2 cellular contexts compared by ENCODE assay signal in genomic region chr12:106417926-106418910, GRCh38.
A peak's percentile ranks its signal among the peaks of the same experiment; 100 is the strongest.
TF ChIP-seq lines count a peak whose summit lies in the region.

No MANE protein-coding gene starts in this region.

TF ChIP-seq in SK-N-SH, 30 proteins besides CTCF, POLR2A, EP300 and RAD21 (continued from another document and continues in another):
- no peak for TF ChIP-seq ZBTB33 (IDR thresholded peaks at IDR 0.05; ENCODE audit: borderline replicate concordance, low read depth)
- TF ChIP-seq FOXM1 (IDR thresholded peaks at IDR 0.05; ENCODE audit: low read depth), result no peak
- no peak for TF ChIP-seq RCOR1 (IDR thresholded peaks at IDR 0.05; ENCODE audit: low read length)
- no peak for TF ChIP-seq CHD2 (IDR thresholded peaks at IDR 0.05; ENCODE audit: low read length, partially characterized antibody)
- TF ChIP-seq SMC3 (IDR thresholded peaks at IDR 0.05; ENCODE audit: low read depth, low read length), result no peak
- TF ChIP-seq TAF1 (IDR thresholded peaks at IDR 0.05; ENCODE audit: borderline replicate concordance, low read depth, low read length), result no peak
- TF ChIP-seq EZH2phosphoT487 (IDR thresholded peaks at IDR 0.05; ENCODE audit: borderline replicate concordance, low read depth), result no peak
- no peak for TF ChIP-seq GABPA (IDR thresholded peaks at IDR 0.05; ENCODE audit: low read depth)
- TF ChIP-seq GATA2 (CRISPR knock-in tag; IDR thresholded peaks at IDR 0.05), result no peak
- TF ChIP-seq JUND (IDR thresholded peaks at IDR 0.05), result peak; percentile 67
- no peak for TF ChIP-seq MAX (IDR thresholded peaks at IDR 0.05; ENCODE audit: low read depth)
- no peak for TF ChIP-seq NRF1 (IDR thresholded peaks at IDR 0.05; ENCODE audit: low read depth, low read length)
- TF ChIP-seq RXRA (IDR thresholded peaks at IDR 0.05; ENCODE audit: borderline replicate concordance, low read depth), result peak; percentile 68; the same call in 1 of the 2 replicates
- no peak for TF ChIP-seq YY1 (IDR thresholded peaks at IDR 0.05; ENCODE audit: low read depth)
- no peak for TF ChIP-seq USF2 (IDR thresholded peaks at IDR 0.05; ENCODE audit: borderline replicate concordance, low read depth, low read length)
- TF ChIP-seq FOXJ3 (CRISPR knock-in tag; IDR thresholded peaks at IDR 0.05), result no peak
- TF ChIP-seq TCF12 (IDR thresholded peaks at IDR 0.05), result peak; percentile 66
- no peak for TF ChIP-seq SIN3A (IDR thresholded peaks at IDR 0.05; ENCODE audit: borderline replicate concordance, low read depth, low read length)
- peak; percentile 53 for TF ChIP-seq PBX3 (IDR thresholded peaks at IDR 0.05)
- TF ChIP-seq RFX5 (IDR thresholded peaks at IDR 0.05; ENCODE audit: low read length), result no peak
- TF ChIP-seq NFIC (IDR thresholded peaks at IDR 0.05; ENCODE audit: borderline replicate concordance), result peak; percentile 23; the same call in 1 of the 2 replicates
- TF ChIP-seq IRF3 (IDR thresholded peaks at IDR 0.05; ENCODE audit: low read depth, low read length), result no peak
- peak; percentile 66; the same call in 1 of the 2 replicates for TF ChIP-seq FOSL2 (IDR thresholded peaks at IDR 0.05; ENCODE audit: borderline replicate concordance, low read depth)
- TF ChIP-seq USF1 (IDR thresholded peaks at IDR 0.05; ENCODE audit: borderline replicate concordance, low read depth), result no peak

TF ChIP-seq in GM23338, 12 proteins besides CTCF, POLR2A, EP300 and RAD21 (continued from another document):
- no peak for TF ChIP-seq ZNF462 (CRISPR knock-in tag; IDR thresholded peaks at IDR 0.05)
- TF ChIP-seq NANOG (IDR thresholded peaks at IDR 0.05; ENCODE audit: borderline replicate concordance), result no peak
- no peak for TF ChIP-seq CREB1 (CRISPR knock-in tag; IDR thresholded peaks at IDR 0.05; ENCODE audit: low read depth)
- no peak for TF ChIP-seq EZH2phosphoT487 (IDR thresholded peaks at IDR 0.05; ENCODE audit: unreplicated experiment)
- TF ChIP-seq POLR2AphosphoS5 (IDR thresholded peaks at IDR 0.05; ENCODE audit: low read depth), result no peak
- no peak for TF ChIP-seq REST (IDR thresholded peaks at IDR 0.05; ENCODE audit: unreplicated experiment)
- no peak for TF ChIP-seq JUNB (IDR thresholded peaks at IDR 0.05; ENCODE audit: unreplicated experiment)
- TF ChIP-seq STAT1 (IDR thresholded peaks at IDR 0.05; ENCODE audit: unreplicated experiment), result no peak
- TF ChIP-seq EZH2 (IDR thresholded peaks at IDR 0.05; ENCODE audit: low read depth, unreplicated experiment), result no peak
